In the genomic region with DNA sequence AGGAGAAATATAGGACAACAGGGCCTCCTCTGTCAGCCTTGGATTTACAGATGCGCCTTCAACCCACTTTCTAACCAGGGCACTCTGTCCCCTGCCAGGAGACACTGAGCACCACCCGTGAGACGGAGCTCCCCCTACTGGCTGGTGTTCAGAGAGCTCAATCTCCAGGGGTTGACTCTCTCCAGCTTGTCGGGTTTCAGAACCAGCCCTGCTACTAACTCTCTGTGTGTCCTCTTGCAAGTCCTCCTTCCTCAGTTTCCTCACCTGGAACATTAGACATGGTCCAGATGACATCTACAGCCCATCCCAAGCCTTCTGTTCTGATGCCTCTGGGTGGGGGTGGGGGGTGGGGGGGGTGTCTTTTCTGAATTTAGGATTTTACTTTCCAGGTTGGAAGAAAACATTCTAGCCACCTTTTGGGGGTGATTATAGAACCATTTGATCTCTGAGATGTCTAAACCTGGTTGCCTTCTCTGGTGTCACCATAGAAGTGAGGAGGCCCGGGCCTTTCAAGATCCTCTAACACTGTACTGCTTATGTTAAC, we compare ENCODE assay signal across 9 cellular contexts.
DNase-seq lines count a peak whose midpoint lies in the region; ATAC-seq and TF ChIP-seq lines count a peak whose summit lies in the region.
"Had no signal": no experiment of that assay in that cellular context is flagged by ENCODE, and none has a peak within 500 bp of the region (broad histone marks: within the 10 kb centered on the region; RNA-seq: fewer than 3 reads in every experiment).

No MANE protein-coding gene starts in this region.

- no peak overlapping the region for H3K4me3 ChIP-seq in epithelial cell of esophagus (ENCODE audit: low read length)

- H3K9me3 Mint-ChIP-seq in activated CD8-positive, alpha-beta memory T cell treated with anti-CD3 and anti-CD28 coated beads, Interleukin-2, amount 10 ng/mL, durations not matched to agents 7 days and 5 days (ENCODE audit: low read depth): no peaks in the 10 kb centered on the region
- H3K9me3 Mint-ChIP-seq: T-helper 1 cell treated with Interleukin-12 subunit alpha and Interleukin-12 subunit beta and Interleukin-4 antibody, amounts not matched to agents 30 μg/mL and 1 μg/mL, for 36 hours had no signal

- TF ChIP-seq CTCF in epithelial cell of esophagus (IDR thresholded peaks at IDR 0.05; ENCODE audit: insufficient read depth, low read depth, low read length, missing control alignments): peak; percentile 74

- no peaks in the 10 kb centered on the region for H3K36me3 Mint-ChIP-seq in activated CD8-positive, alpha-beta memory T cell treated with anti-CD3 and anti-CD28 coated beads, Interleukin-2, amount 10 ng/mL, durations not matched to agents 7 days and 5 days

- H3K27ac Mint-ChIP-seq in activated CD8-positive, alpha-beta memory T cell treated with anti-CD3 and anti-CD28 coated beads, Interleukin-2, amount 10 ng/mL, durations not matched to agents 7 days and 5 days: no peak overlapping the region
- H3K27ac Mint-ChIP-seq: T-helper 1 cell treated with Interleukin-12 subunit alpha and Interleukin-12 subunit beta and Interleukin-4 antibody, amounts not matched to agents 30 μg/mL and 1 μg/mL, for 36 hours had no signal

- ATAC-seq in HG02981 (IDR thresholded peaks at IDR 0.05; ENCODE audit: unreplicated experiment): peak; percentile 61
- ATAC-seq in activated CD8-positive, alpha-beta memory T cell treated with anti-CD3 and anti-CD28 coated beads, Interleukin-2, amount 10 ng/mL, durations not matched to agents 7 days and 5 days: peak; percentile 73
- no peak for ATAC-seq in HG02840 (IDR thresholded peaks at IDR 0.05; ENCODE audit: low FRiP score, unreplicated experiment)

- H3K4me3 Mint-ChIP-seq in activated CD8-positive, alpha-beta memory T cell treated with anti-CD3 and anti-CD28 coated beads, Interleukin-2, amount 10 ng/mL, durations not matched to agents 7 days and 5 days: no peak overlapping the region
- H3K4me3 Mint-ChIP-seq: T-helper 1 cell treated with Interleukin-12 subunit alpha and Interleukin-12 subunit beta and Interleukin-4 antibody, amounts not matched to agents 30 μg/mL and 1 μg/mL, for 36 hours had no signal

- CTCF ChIA-PET in activated CD8-positive, alpha-beta memory T cell treated with anti-CD3 and anti-CD28 coated beads, Interleukin-2, amount 10 ng/mL, durations not matched to agents 7 days and 5 days (lab: Charles Lee): interaction anchor here (0.7 to 2.5 kb wide), 10 partner anchors 17 to 611 kb away, joined by 3 to 7 read pairs (median 3); no protein-coding TSS in a partner anchor

- peak; percentile 93 for DNase-seq in DMS53 (lab: John Stamatoyannopoulos, UW)
- DNase-seq in NOMO-1 (lab: John Stamatoyannopoulos, UW; ENCODE audit: unreplicated experiment in 2 of 2): peak; percentile 50 to 57
- peak; percentile 77 for DNase-seq in activated CD8-positive, alpha-beta memory T cell treated with anti-CD3 and anti-CD28 coated beads, Interleukin-2, amount 10 ng/mL, durations not matched to agents 7 days and 5 days
- peak; percentile 62 for DNase-seq in epithelial cell of esophagus (ENCODE audit: low read depth)
- DNase-seq in middle frontal gyrus (ENCODE audit: extremely low spot score, low spot score): peak; percentile 19
- DNase-seq in stimulated activated CD8-positive, alpha-beta memory T cell treated with anti-CD3 and anti-CD28 coated beads, Interleukin-4, amount 100 ng/mL, for 48 hours: peak; percentile 88

- no peaks in the 10 kb centered on the region for H3K4me1 Mint-ChIP-seq in activated CD8-positive, alpha-beta memory T cell treated with anti-CD3 and anti-CD28 coated beads, Interleukin-2, amount 10 ng/mL, durations not matched to agents 7 days and 5 days

- H3K27me3 Mint-ChIP-seq in activated CD8-positive, alpha-beta memory T cell treated with anti-CD3 and anti-CD28 coated beads, Interleukin-2, amount 10 ng/mL, durations not matched to agents 7 days and 5 days: peaks cover 26% of the 10 kb centered on the region

Comparison
In these comparisons a context has a peak if more than half of its experiments do, and no peak if none do; other contexts are left out.
1. DNase-seq: peak in every context shown above with its lines; median percentile 93 in DMS53; 88 in stimulated activated CD8-positive, alpha-beta memory T cell treated with anti-CD3 and anti-CD28 coated beads, Interleukin-4, amount 100 ng/mL, for 48 hours; 77 in activated CD8-positive, alpha-beta memory T cell treated with anti-CD3 and anti-CD28 coated beads, Interleukin-2, amount 10 ng/mL, durations not matched to agents 7 days and 5 days; 62 in epithelial cell of esophagus; 54 in NOMO-1; 19 in middle frontal gyrus.